37 cellular contexts compared by ENCODE assay signal in the genomic region with DNA sequence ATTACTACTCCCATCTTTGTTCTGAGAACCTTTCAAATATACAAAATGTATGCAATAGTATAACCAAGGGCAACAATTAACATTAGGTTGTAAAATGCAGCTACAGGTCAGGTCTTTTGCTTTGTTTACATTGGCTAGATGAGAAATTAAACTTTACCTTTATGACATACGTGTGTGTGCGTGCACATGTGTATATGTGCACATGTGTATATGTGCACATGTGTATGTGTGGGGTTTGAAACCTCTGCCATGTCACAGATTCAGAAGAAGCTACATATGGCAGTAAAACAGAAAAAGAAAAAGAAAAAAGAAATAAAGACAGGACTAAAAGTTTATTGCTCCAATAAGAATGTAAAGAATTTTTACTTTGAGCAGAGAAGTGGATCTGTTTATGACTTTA. TPM values are rescaled to one million over a fixed set of nuclear protein-coding genes. Genes with fewer than 3 reads are reported as not detected.
DNase-seq lines count a peak whose midpoint lies in the region; ATAC-seq, FAIRE-seq and TF ChIP-seq lines count a peak whose summit lies in the region.
"Had no signal": no experiment of that assay in that cellular context is flagged by ENCODE, and none has a peak within 500 bp of the region (broad histone marks: within the 10 kb centered on the region; RNA-seq: fewer than 3 reads in every experiment).

No MANE protein-coding gene starts in this region.

- no peaks in the 10 kb centered on the region for H3F3A ChIP-seq in neural progenitor cell (ENCODE audit: low read depth)

- intact Hi-C loops in MCF 10A (cut with micrococcal nuclease) (no loop called here), breast epithelium (cut with DNase I; ENCODE audit: low total_unique reads) (no loop called here), HepG2 (cut with micrococcal nuclease; ENCODE audit: unreplicated experiment) (no loop called here), right lobe of liver (cut with DNase I) (no loop called here)

- no peaks in the 10 kb centered on the region; the same call in 1 of the 2 replicates for H4K20me1 ChIP-seq in HepG2 (ENCODE audit: insufficient read depth, low read length)
- H4K20me1 ChIP-seq in neural progenitor cell (ENCODE audit: low read depth): peaks cover 6% of the 10 kb centered on the region

- no peaks in the 10 kb centered on the region for H3K27me3 ChIP-seq in breast epithelium
- H3K27me3 ChIP-seq in HepG2 (ENCODE audit: control insufficient read depth in 1 of 2, insufficient read depth in 2 of 2, low read length in 2 of 2): no peaks in the 10 kb centered on the region
- no peaks in the 10 kb centered on the region for H3K27me3 ChIP-seq in right lobe of liver
- no peaks in the 10 kb centered on the region for H3K27me3 ChIP-seq in neural progenitor cell
- H3K27me3 ChIP-seq: BE2C; BLaER1; BLaER1 treated with 17β-estradiol and CSF1 and Interleukin-3, amounts not matched to agents 10 nM and 100 nM had no signal

- H3K27ac Mint-ChIP-seq in MCF 10A (ENCODE audit: low read depth, unreplicated experiment) (peak overlapping the region; percentile 50), mesothelial cell of epicardium (peak overlapping the region; percentile 18), neural progenitor cell (no peak overlapping the region)
- H3K27ac Mint-ChIP-seq: B cell; CD4-positive, alpha-beta memory T cell; CD4-positive, alpha-beta T cell; CD4-positive, CD25-positive, alpha-beta regulatory T cell; CD8-positive, alpha-beta memory T cell; CD8-positive, alpha-beta T cell had no signal

- H3K79me2 ChIP-seq in HepG2 (ENCODE audit: insufficient read depth, low read length): no peaks in the 10 kb centered on the region
- peaks cover 6% of the 10 kb centered on the region for H3K79me2 ChIP-seq in neural progenitor cell (ENCODE audit: low read depth)

- BruUV-seq in MCF 10A (replicated peaks; lab: Mats Ljungman, UMichigan): no TSS peak
- no TSS peak for BruUV-seq in HepG2 (replicated peaks; lab: Mats Ljungman, UMichigan)

- H3K4me1 ChIP-seq in breast epithelium: no peaks in the 10 kb centered on the region
- peaks cover 3% of the 10 kb centered on the region for H3K4me1 ChIP-seq in HepG2 (ENCODE audit: insufficient read depth, low read length)
- H3K4me1 ChIP-seq in right lobe of liver: no peaks in the 10 kb centered on the region
- no peaks in the 10 kb centered on the region for H3K4me1 ChIP-seq in neural progenitor cell
- H3K4me1 ChIP-seq: BE2C, BLaER1 had no signal

- H3K4me3 ChIP-seq in breast epithelium (no peak overlapping the region), HepG2 (replicated peaks in 1 of 3; ENCODE audit: insufficient read depth in 1 of 3, low read depth in 2 of 3, low read length in 3 of 3) (no peak overlapping the region), right lobe of liver (no peak overlapping the region), neural progenitor cell (no peak overlapping the region)
- H3K4me3 ChIP-seq: A549; BLaER1; BLaER1 treated with 17β-estradiol and CSF1 and Interleukin-3, amounts not matched to agents 10 nM and 100 nM had no signal

- no peak overlapping the region for H3K9ac ChIP-seq in HepG2 (ENCODE audit: insufficient read depth, low read depth, low read length)
- H3K9ac ChIP-seq in neural progenitor cell: no peak overlapping the region
- H3K9ac ChIP-seq: BLaER1; BLaER1 treated with 17β-estradiol and CSF1 and Interleukin-3, amounts not matched to agents 10 nM and 100 nM had no signal

- POLR2A ChIA-PET in MCF 10A (lab: Yijun Ruan, JAX) (no interaction called here), HepG2 (lab: Yijun Ruan, JAX) (no interaction called here)

- H3K9me3 ChIP-seq in breast epithelium: no peaks in the 10 kb centered on the region
- H3K9me3 ChIP-seq in HepG2 (ENCODE audit: low read length): no peaks in the 10 kb centered on the region
- no peaks in the 10 kb centered on the region for H3K9me3 ChIP-seq in right lobe of liver
- no peaks in the 10 kb centered on the region for H3K9me3 ChIP-seq in neural progenitor cell (ENCODE audit: low read depth)
- H3K9me3 ChIP-seq: A549; BE2C; BLaER1; BLaER1 treated with 17β-estradiol and CSF1 and Interleukin-3, amounts not matched to agents 10 nM and 100 nM; Caco-2 had no signal

- H3K9me3 Mint-ChIP-seq in MCF 10A (ENCODE audit: unreplicated experiment): no peaks in the 10 kb centered on the region
- H3K9me3 Mint-ChIP-seq in mesothelial cell of epicardium: peaks cover 4% of the 10 kb centered on the region
- no peaks in the 10 kb centered on the region for H3K9me3 Mint-ChIP-seq in neural progenitor cell
- H3K9me3 Mint-ChIP-seq: CD14-positive monocyte; CD4-positive, alpha-beta memory T cell; CD4-positive, alpha-beta T cell; CD8-positive, alpha-beta memory T cell; CD8-positive, alpha-beta T cell had no signal

- TF ChIP-seq EP300 in HepG2 (IDR thresholded peaks at IDR 0.05; ENCODE audit: low read depth in 2 of 2, low read length in 2 of 2): no peak
- TF ChIP-seq EP300 in HepG2 (CRISPR knock-in tag; IDR thresholded peaks at IDR 0.05; ENCODE audit: borderline replicate concordance): no peak

- H3K4me1 Mint-ChIP-seq in MCF 10A (ENCODE audit: insufficient read depth, unreplicated experiment) (no peaks in the 10 kb centered on the region), mesothelial cell of epicardium (peaks cover 33% of the 10 kb centered on the region), neural progenitor cell (no peaks in the 10 kb centered on the region)
- H3K4me1 Mint-ChIP-seq: CD14-positive monocyte had no signal

- no peak overlapping the region for H3K4me2 ChIP-seq in HepG2 (ENCODE audit: low read depth, low read length)
- no peak overlapping the region for H3K4me2 ChIP-seq in neural progenitor cell
- H3K4me2 ChIP-seq: A549; BLaER1; BLaER1 treated with 17β-estradiol and CSF1 and Interleukin-3, amounts not matched to agents 10 nM and 100 nM had no signal

- no peak for TF ChIP-seq POLR2A in breast epithelium (IDR thresholded peaks at IDR 0.05)
- TF ChIP-seq POLR2A in HepG2 (IDR thresholded peaks at IDR 0.05; ENCODE audit: insufficient read depth in 1 of 2, low read depth in 2 of 2, low read length in 2 of 2): no peak
- no peak for TF ChIP-seq POLR2A in right lobe of liver (IDR thresholded peaks at IDR 0.05)

- ATAC-seq in HepG2 (no peak), right lobe of liver (no peak), GM21381 (IDR thresholded peaks at IDR 0.05; ENCODE audit: unreplicated experiment) (no peak)
- ATAC-seq: A549; CD8-positive, alpha-beta T cell had no signal

- H2AFZ ChIP-seq in HepG2 (ENCODE audit: low read length): no peak overlapping the region
- H2AFZ ChIP-seq in neural progenitor cell (replicated peaks): no peak overlapping the region

- CTCF ChIA-PET in MCF 10A (lab: Yijun Ruan, JAX): interaction anchor here (0.6 kb wide), 1 partner anchor 303 kb away, joined by 3 read pairs; no protein-coding TSS in a partner anchor
- CTCF ChIA-PET in HepG2 (lab: Yijun Ruan, JAX; ENCODE audit: low intra/inter-chr PET ratio, low total read pairs): no interaction called here

- in situ Hi-C loops in HepG2 (cut with HindIII; ENCODE audit: extremely low pct_ligation_motif_present, low pct_unique_long_range_greater_than_20kb): no loop called here

- H3K27me3 Mint-ChIP-seq in MCF 10A (ENCODE audit: insufficient read depth, unreplicated experiment) (no peaks in the 10 kb centered on the region), mesothelial cell of epicardium (ENCODE audit: low read depth) (no peaks in the 10 kb centered on the region), neural progenitor cell (ENCODE audit: insufficient read depth, low read depth) (peaks cover 5% of the 10 kb centered on the region)
- H3K27me3 Mint-ChIP-seq: B cell; CD4-positive, alpha-beta memory T cell; CD4-positive, alpha-beta T cell; CD4-positive, CD25-positive, alpha-beta regulatory T cell; CD8-positive, alpha-beta memory T cell had no signal

- H3K36me3 Mint-ChIP-seq in MCF 10A (ENCODE audit: insufficient read depth, unreplicated experiment) (peaks cover 21% of the 10 kb centered on the region), mesothelial cell of epicardium (peaks cover 11% of the 10 kb centered on the region), neural progenitor cell (peaks cover 8% of the 10 kb centered on the region)

- TF ChIP-seq RAD21 in HepG2 (CRISPR knock-in tag; IDR thresholded peaks at IDR 0.05): no peak

- over 99% methylated on average over 2 of the region's 2 CpGs for WGBS in HepG2 (ENCODE audit: low lambda C conversion rate)
- 86% methylated on average over 2 of the region's 2 CpGs for WGBS in right lobe of liver (ENCODE audit: insufficient coverage, low coverage, low lambda C conversion rate, missing lambda C conversion rate)

- no peak overlapping the region for H3K4me3 Mint-ChIP-seq in MCF 10A (ENCODE audit: unreplicated experiment)
- H3K4me3 Mint-ChIP-seq in mesothelial cell of epicardium: no peak overlapping the region
- no peak overlapping the region for H3K4me3 Mint-ChIP-seq in neural progenitor cell
- H3K4me3 Mint-ChIP-seq: B cell; CD14-positive monocyte; CD4-positive, alpha-beta memory T cell; CD4-positive, alpha-beta T cell; CD4-positive, CD25-positive, alpha-beta regulatory T cell; CD8-positive, alpha-beta memory T cell; CD8-positive, alpha-beta T cell had no signal

- H3K36me3 ChIP-seq in breast epithelium (no peaks in the 10 kb centered on the region), HepG2 (replicated peaks in 1 of 2; ENCODE audit: control insufficient read depth in 1 of 2, insufficient read depth in 2 of 2, low read length in 2 of 2) (peaks cover 0 to 21% of the 10 kb centered on the region in 2 experiments; a peak in 2 of 5 replicates), right lobe of liver (no peaks in the 10 kb centered on the region), neural progenitor cell (no peaks in the 10 kb centered on the region)
- H3K36me3 ChIP-seq: BE2C had no signal

- TF ChIP-seq CTCF in MCF 10A (IDR thresholded peaks at IDR 0.05; ENCODE audit: unreplicated experiment): no peak
- TF ChIP-seq CTCF in breast epithelium (IDR thresholded peaks at IDR 0.05): no peak
- no peak for TF ChIP-seq CTCF in HepG2 (CRISPR knock-in tag; IDR thresholded peaks at IDR 0.05)
- no peak for TF ChIP-seq CTCF in right lobe of liver (IDR thresholded peaks at IDR 0.05)
- no peak for TF ChIP-seq CTCF in mesothelial cell of epicardium (IDR thresholded peaks at IDR 0.05; ENCODE audit: unreplicated experiment)
- no peak for TF ChIP-seq CTCF in neural progenitor cell (IDR thresholded peaks at IDR 0.05)
- TF ChIP-seq CTCF in GM10266 (IDR thresholded peaks at IDR 0.05; ENCODE audit: control insufficient read depth, insufficient read depth, low read depth, missing control alignments): no peak

- no peak overlapping the region for H3K27ac ChIP-seq in breast epithelium
- no peak overlapping the region for H3K27ac ChIP-seq in HepG2 (ENCODE audit: extremely low read length, insufficient read depth, low read length)
- H3K27ac ChIP-seq in right lobe of liver: no peak overlapping the region
- peak overlapping the region; percentile 37 for H3K27ac ChIP-seq in neural progenitor cell
- H3K27ac ChIP-seq: 22Rv1; A549; BLaER1; BLaER1 treated with 17β-estradiol and CSF1 and Interleukin-3, amounts not matched to agents 10 nM and 100 nM; C4-2B had no signal

- FAIRE-seq in HepG2 (lab: Jason Lieb, UNC): no peak
- FAIRE-seq: A204.1, A549, D721Med had no signal

- DNase-seq in MCF 10A (ENCODE audit: unreplicated experiment): no peak
- no peak for DNase-seq in breast epithelium (ENCODE audit: low spot score in 2 of 2)
- DNase-seq in HepG2 (ENCODE audit: low spot score): no peak
- no peak for DNase-seq in right lobe of liver
- no peak for DNase-seq in mesothelial cell of epicardium (ENCODE audit: low spot score in 2 of 2, unreplicated experiment in 2 of 2)
- DNase-seq in neural progenitor cell (ENCODE audit: low spot score): no peak
- no peak for DNase-seq in GM10266 (ENCODE audit: extremely low spot score)
- DNase-seq: 8988T; ACHN; AML-193; BE2C; C1 segment of cervical spinal cord; Caco-2; Calu3; CD4-positive, alpha-beta memory T cell; CD4-positive, alpha-beta T cell; CD4-positive, CD25-positive, alpha-beta regulatory T cell; CD8-positive, alpha-beta memory T cell; CD8-positive, alpha-beta T cell; COR-L47; DMS 273 treated with DMSO at 0.1 percent for 48 hours; DMS153; DMS53; DMS79; DMS79 treated with DMSO at 0.1 percent for 48 hours; DND-41; EL had no signal

RNA-seq across cellular contexts. Expression of gene BLOC1S5, which starts 40.6 kb away (rescaled TPM):
- 7.7 and 10.9 TPM in 2 replicates for total RNA-seq in MCF 10A (2022)
- total RNA-seq in breast epithelium: 10 to 100 TPM; 12.5 to 26.2 (median 16.6) TPM
- total RNA-seq in HepG2 (2016; rRNA removed; fragmentation: Illumina TruSeq; extraction: Trizol): 41.5 and 63.5 TPM in 2 replicates
- total RNA-seq in HepG2 (2016; cell fraction: cytosol; rRNA removed; fragmentation: Illumina TruSeq; extraction: Trizol; ENCODE audit: low read depth): 11.2 and 12.1 TPM in 2 replicates
- total RNA-seq in HepG2 (2016; cell fraction: insoluble cytoplasmic fraction; rRNA removed; fragmentation: Illumina TruSeq; extraction: Trizol): 40.0 and 66.3 TPM in 2 replicates
- total RNA-seq in HepG2 (2016; cell fraction: membrane; rRNA removed; fragmentation: Illumina TruSeq; extraction: Trizol): 32.2 and 33.6 TPM in 2 replicates
- total RNA-seq in HepG2 (2016; cell fraction: nucleus; rRNA removed; fragmentation: Illumina TruSeq; extraction: Trizol): 22.8 and 26.5 TPM in 2 replicates
- polyA plus RNA-seq in HepG2 (2011; rRNA removed): 8.5 and 10.5 TPM in 2 replicates
- 5.3 and 9.2 TPM in 2 replicates for polyA plus RNA-seq in HepG2 (2011; cell fraction: cytosol; rRNA removed)
- polyA plus RNA-seq in HepG2 (2011; cell fraction: nucleus; rRNA removed): 1.9 and 2.2 TPM in 2 replicates
- polyA plus RNA-seq in HepG2 (2012): 15.3 and 19.3 TPM in 2 replicates
- polyA plus RNA-seq in HepG2 (2016; cell fraction: cytosol; fragmentation: Illumina TruSeq; extraction: Trizol; ENCODE audit: low read depth): 6.5 and 6.7 TPM in 2 replicates
- 46.8 and 46.9 TPM in 2 replicates for polyA plus RNA-seq in HepG2 (2016; cell fraction: insoluble cytoplasmic fraction; fragmentation: Illumina TruSeq; extraction: Trizol; ENCODE audit: low read depth)
- 16.1 and 17.3 TPM in 2 replicates for polyA plus RNA-seq in HepG2 (2016; cell fraction: membrane; fragmentation: Illumina TruSeq; extraction: Trizol; ENCODE audit: low read depth)
- polyA plus RNA-seq in HepG2 (2016; cell fraction: nucleus; fragmentation: Illumina TruSeq; extraction: Trizol; ENCODE audit: insufficient read depth, low read depth): 15.0 and 16.2 TPM in 2 replicates
- polyA minus RNA-seq in HepG2 (2011; rRNA and poly(A)+ RNA removed; ENCODE audit: low replicate concordance): 1.4 and 3.1 TPM in 2 replicates
- polyA minus RNA-seq in HepG2 (2011; cell fraction: cytosol; rRNA and poly(A)+ RNA removed): 7.6 and 10.1 TPM in 2 replicates
- 20.7 and 27.4 TPM in 2 replicates for polyA minus RNA-seq in HepG2 (2011; cell fraction: nucleus; rRNA and poly(A)+ RNA removed)
- total RNA-seq in right lobe of liver: 10 to 100 TPM in 1 of 6 experiments, 1 to 10 TPM in 5; 4.4 to 10.7 (median 7.4) TPM
- total RNA-seq in mesothelial cell of epicardium: 16.5 to 20.9 TPM (median 19.7 TPM) in 3 replicates
- 20.4 and 34.4 TPM in 2 replicates for total RNA-seq in neural progenitor cell (ENCODE audit: low replicate concordance)
